ENCODE assay signal across 8 cellular contexts in the genomic region with DNA sequence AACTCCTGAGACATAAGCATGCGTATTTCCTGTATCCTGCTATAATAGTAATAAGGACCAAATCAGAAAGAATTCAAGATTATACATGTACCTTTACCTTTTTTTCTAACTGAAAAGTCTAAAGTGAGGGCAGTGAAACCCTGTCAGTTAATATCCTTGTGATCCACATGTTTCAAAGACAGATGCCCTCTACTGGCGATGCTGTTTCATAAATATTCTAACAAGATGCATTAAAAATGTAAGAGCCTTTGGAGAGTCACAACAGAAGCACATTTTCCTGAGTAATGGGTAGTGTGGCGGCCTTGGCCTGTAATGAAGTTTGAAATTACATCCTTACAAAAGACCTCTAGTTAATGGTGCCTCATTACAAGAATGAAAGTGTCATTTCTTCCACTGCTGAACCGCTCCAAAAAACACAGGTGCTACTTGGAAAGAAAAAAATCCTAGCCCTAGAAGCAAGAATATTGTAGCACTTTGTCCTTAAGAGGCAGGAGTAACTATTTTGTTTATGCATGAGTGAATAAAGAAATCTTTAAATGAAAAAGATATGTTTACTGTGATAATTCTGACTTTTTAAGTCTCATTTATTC.
A peak's percentile ranks its signal among the peaks of the same experiment; 100 is the strongest.
DNase-seq lines count a peak whose midpoint lies in the region; ATAC-seq and TF ChIP-seq lines count a peak whose summit lies in the region.

No MANE protein-coding gene starts in this region.

- no peaks in the 10 kb centered on the region for H3K79me2 ChIP-seq in OCI-LY7 (ENCODE audit: insufficient read depth, low read depth, low read length)

- H3K27me3 Mint-ChIP-seq in nephron progenitor cell (ENCODE audit: low read depth, poor library complexity), result no peaks in the 10 kb centered on the region

- H2AFZ ChIP-seq in OCI-LY7 (ENCODE audit: low read length), result no peak overlapping the region

- TF ChIP-seq CTCF in C4-2B (conservative IDR thresholded peaks at IDR 0.05) (peak; percentile 83), OCI-LY7 (conservative IDR thresholded peaks at IDR 0.05; ENCODE audit: low read length) (peak; percentile 88), nephron progenitor cell (IDR thresholded peaks at IDR 0.05) (peak; percentile 43), omental fat pad (IDR thresholded peaks at IDR 0.05) (no peak)

- H4K20me1 ChIP-seq in OCI-LY7 (ENCODE audit: insufficient read depth, low read length), result no peaks in the 10 kb centered on the region

- no peaks in the 10 kb centered on the region for H3K36me3 ChIP-seq in OCI-LY7 (ENCODE audit: insufficient read depth, low read length)

- CTCF ChIA-PET in OCI-LY7 (lab: Charles Lee; ENCODE audit: unreplicated experiment), result no interaction called here

- peaks cover 13% of the 10 kb centered on the region for H3K4me1 Mint-ChIP-seq in nephron progenitor cell

- intact Hi-C loops in OCI-LY7 (cut with micrococcal nuclease; ENCODE audit: unreplicated experiment), result no loop called here

- H3K27ac ChIP-seq in C4-2B, result no peak overlapping the region
- no peak overlapping the region for H3K27ac ChIP-seq in OCI-LY7 (ENCODE audit: low read depth, low read length, poor library complexity, severe bottlenecking)

- ATAC-seq in GM18519 (IDR thresholded peaks at IDR 0.05; ENCODE audit: low FRiP score, unreplicated experiment), result peak; percentile 44
- ATAC-seq in GM18907 (IDR thresholded peaks at IDR 0.05; ENCODE audit: unreplicated experiment), result no peak
- no peak for ATAC-seq in omental fat pad (ENCODE audit: low FRiP score)
- no peak for ATAC-seq in HG02588 (IDR thresholded peaks at IDR 0.05; ENCODE audit: unreplicated experiment)

- no TSS peak for BruUV-seq in OCI-LY7 (replicated peaks; lab: Mats Ljungman, UMichigan)

- no peak overlapping the region for H3K4me3 ChIP-seq in OCI-LY7 (ENCODE audit: low read depth, low read length, poor library complexity, severe bottlenecking)

- H3K27ac Mint-ChIP-seq in nephron progenitor cell, result no peak overlapping the region

- H3K9me3 Mint-ChIP-seq in nephron progenitor cell, result no peaks in the 10 kb centered on the region

- no peak overlapping the region for H3K4me3 Mint-ChIP-seq in nephron progenitor cell

- H3K36me3 Mint-ChIP-seq in nephron progenitor cell (ENCODE audit: low read depth), result no peaks in the 10 kb centered on the region

- no peak overlapping the region for H3K4me2 ChIP-seq in OCI-LY7 (ENCODE audit: low read length)

- POLR2A ChIA-PET in OCI-LY7 (lab: Charles Lee), result no interaction called here

- DNase-seq in OCI-LY7 (ENCODE audit: low spot score) (peak; percentile 57), dermis blood vessel endothelial cell (peak; percentile 69), nephron progenitor cell (peak; percentile 11), omental fat pad (ENCODE audit: low spot score) (no peak)

- H3K9me3 ChIP-seq in OCI-LY7 (ENCODE audit: low read length), result no peaks in the 10 kb centered on the region

- no peaks in the 10 kb centered on the region for H3K9me2 ChIP-seq in OCI-LY7 (ENCODE audit: insufficient read depth, low read length)

- no peaks in the 10 kb centered on the region for H3K4me1 ChIP-seq in OCI-LY7 (ENCODE audit: insufficient read depth, low read length, poor library complexity, severe bottlenecking)

Comparison
In these comparisons a context has a peak if more than half of its experiments do, and no peak if none do; other contexts are left out.
1. CTCF ChIP-seq: peak in C4-2B (single experiment), OCI-LY7 (single experiment) and nephron progenitor cell (single experiment); none in omental fat pad (0 of 3).